In genomic region chr4:107721436-107722090, GRCh38 we compare ENCODE assay signal across 8 cellular contexts. TPM values are rescaled to one million over a fixed set of nuclear protein-coding genes. Genes with fewer than 3 reads are reported as not detected.
DNase-seq lines count a peak whose midpoint lies in the region; ATAC-seq and TF ChIP-seq lines count a peak whose summit lies in the region.

No MANE protein-coding gene starts in this region.

- no peak overlapping the region for H3K27ac Mint-ChIP-seq in HFFc6

- H3K4me3 ChIP-seq in neutrophil (ENCODE audit: low read depth in 1 of 2, low read length in 1 of 2): peak overlapping the region; percentile 85 to 99

- H3K36me3 Mint-ChIP-seq in HFFc6 (ENCODE audit: low read depth): peaks cover 6% of the 10 kb centered on the region

- DNase-seq in HFFc6: no peak
- peak; percentile 57 for DNase-seq in activated CD4-positive, alpha-beta T cell treated with anti-CD3 and anti-CD28 coated beads for 48 hours
- peak; percentile 37 for DNase-seq in effector CD4-positive, alpha-beta T cell
- DNase-seq in hippocampal formation (lab: John Stamatoyannopoulos, UW): no peak
- no peak for DNase-seq in KBM-7

- TF ChIP-seq CTCF in HFFc6 (IDR thresholded peaks at IDR 0.05) (no peak), neutrophil (IDR thresholded peaks at IDR 0.05) (no peak)

- in situ Hi-C loops in KBM-7 (cut with MboI; ENCODE audit: low pct_unique_long_range_greater_than_20kb, low sequenced_read_pairs): no loop called here

- no peak for ATAC-seq in GM18858 (IDR thresholded peaks at IDR 0.05; ENCODE audit: unreplicated experiment)
- ATAC-seq in GM21360 (IDR thresholded peaks at IDR 0.05; ENCODE audit: unreplicated experiment): no peak

- H3K9me3 ChIP-seq in neutrophil: no peaks in the 10 kb centered on the region

- no peaks in the 10 kb centered on the region for H3K9me3 Mint-ChIP-seq in HFFc6

- peaks cover 28 to 29% of the 10 kb centered on the region in 2 experiments for H3K4me1 ChIP-seq in neutrophil (ENCODE audit: control insufficient read depth in 1 of 2, insufficient read depth in 1 of 2, low read depth in 1 of 2, low read length in 1 of 2)

- H3K4me1 Mint-ChIP-seq in HFFc6 (ENCODE audit: low read depth): peaks cover 38% of the 10 kb centered on the region

- no peak overlapping the region for H3K27ac ChIP-seq in neutrophil

- H3K4me3 Mint-ChIP-seq in HFFc6: peak overlapping the region; percentile 98

- H3K27me3 Mint-ChIP-seq in HFFc6 (ENCODE audit: insufficient read depth): no peaks in the 10 kb centered on the region; the same call in 1 of the 2 replicates

- peaks cover 8% of the 10 kb centered on the region for H3K27me3 ChIP-seq in neutrophil

- no peaks in the 10 kb centered on the region for H3K36me3 ChIP-seq in neutrophil

RNA-seq across cellular contexts. Expression of gene PAPSS1, which starts 1.5 kb away (rescaled TPM):
- total RNA-seq in HFFc6 (2021; fragmentation: NEBNext Ultra II Directional; extraction: Animal tissue kit (Norgen Biotek cat#: 25700)): 10 to 100 TPM; 55.5 to 64.7 (median 62.9) TPM

Comparison
In these comparisons a context has a peak if more than half of its experiments do, and no peak if none do; other contexts are left out.
1. DNase-seq: peak in activated CD4-positive, alpha-beta T cell treated with anti-CD3 and anti-CD28 coated beads for 48 hours (single experiment) and effector CD4-positive, alpha-beta T cell (single experiment); none in HFFc6 (single experiment), hippocampal formation (0 of 2) and KBM-7 (single experiment).